ENCODE assay signal across 16 cellular contexts in the genomic region with DNA sequence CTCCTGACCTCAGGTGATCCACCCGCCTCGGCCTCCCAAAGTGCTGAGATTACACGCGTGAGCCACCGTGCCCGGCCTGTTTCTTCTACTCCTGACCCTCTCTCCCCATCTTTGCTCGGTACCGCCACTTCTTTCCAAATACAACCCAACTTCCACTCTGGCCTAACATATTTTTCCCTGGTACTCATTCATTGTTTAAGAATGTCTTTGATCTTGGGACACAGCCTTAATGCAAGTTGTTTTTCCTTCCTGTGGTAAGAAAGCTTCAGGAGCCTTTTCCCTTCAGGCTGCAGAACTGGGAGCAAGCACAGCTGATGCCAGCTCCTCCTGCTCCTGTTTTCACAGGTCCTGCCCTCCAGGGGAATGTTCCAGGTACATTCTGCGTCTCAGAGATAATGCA. TPM values are rescaled to one million over a fixed set of nuclear protein-coding genes. Genes with fewer than 3 reads are reported as not detected.
A peak's percentile ranks its signal among the peaks of the same experiment; 100 is the strongest.
DNase-seq lines count a peak whose midpoint lies in the region; ATAC-seq and TF ChIP-seq lines count a peak whose summit lies in the region.
"Had no signal": no experiment of that assay in that cellular context is flagged by ENCODE, and none has a peak within 500 bp of the region (broad histone marks: within the 10 kb centered on the region; RNA-seq: fewer than 3 reads in every experiment).

No MANE protein-coding gene starts in this region.

- TF ChIP-seq CTCF in CD14-positive monocyte (IDR thresholded peaks at IDR 0.05) (no peak), Panc1 (IDR thresholded peaks at IDR 0.05) (no peak), epithelial cell of esophagus (IDR thresholded peaks at IDR 0.05; ENCODE audit: insufficient read depth, low read depth, low read length, missing control alignments) (no peak), neural progenitor cell (IDR thresholded peaks at IDR 0.05) (no peak), brain microvascular endothelial cell (IDR thresholded peaks at IDR 0.05; ENCODE audit: low read depth, low read length, missing control alignments) (no peak)

- H3K4me2 ChIP-seq in neural progenitor cell = no peak overlapping the region

- H3K27ac ChIP-seq in Panc1 (ENCODE audit: low read length) (no peak overlapping the region), neural progenitor cell (no peak overlapping the region), brain microvascular endothelial cell (no peak overlapping the region)
- H3K27ac ChIP-seq: tibial nerve had no signal

- no peak overlapping the region for H3K9ac ChIP-seq in neural progenitor cell

- CTCF ChIA-PET in Panc1 (lab: Charles Lee) = no interaction called here

- H3K4me3 ChIP-seq in Panc1 (ENCODE audit: low read depth in 2 of 2, low read length in 2 of 2) (no peak overlapping the region), epithelial cell of esophagus (ENCODE audit: low read length) (no peak overlapping the region), neural progenitor cell (no peak overlapping the region), brain microvascular endothelial cell (ENCODE audit: low read depth, low read length) (no peak overlapping the region)
- H3K4me3 ChIP-seq: mucosa of descending colon, tibial nerve had no signal

- H3K36me3 Mint-ChIP-seq in CD14-positive monocyte = no peaks in the 10 kb centered on the region
- H3K36me3 Mint-ChIP-seq in neural progenitor cell = no peaks in the 10 kb centered on the region

- H3K27ac Mint-ChIP-seq in CD14-positive monocyte (no peak overlapping the region), neural progenitor cell (no peak overlapping the region)
- H3K27ac Mint-ChIP-seq: activated CD4-positive, alpha-beta memory T cell treated with anti-CD3 and anti-CD28 coated beads for 36 hours; dendritic cell treated with granulocyte-macrophage colony-stimulating factor and Interleukin-4, amounts not matched to agents 40 ng/mL and 50 ng/mL, for 4 days had no signal

- H4K20me1 ChIP-seq in neural progenitor cell (ENCODE audit: low read depth) = no peaks in the 10 kb centered on the region

- H3K9me3 Mint-ChIP-seq in CD14-positive monocyte = peaks cover 2 to 12% (median 7%) of the 10 kb centered on the region in 7 donors
- H3K9me3 Mint-ChIP-seq in neural progenitor cell = peaks cover 22% of the 10 kb centered on the region

- no peaks in the 10 kb centered on the region for H3F3A ChIP-seq in neural progenitor cell (ENCODE audit: low read depth)

- POLR2A ChIA-PET in Panc1 (lab: Charles Lee) = no interaction called here

- DNase-seq in CD14-positive monocyte (ENCODE audit: low spot score) (peak; percentile 7), Panc1 (ENCODE audit: low read depth, low spot score) (no peak), epithelial cell of esophagus (ENCODE audit: low read depth) (peak; percentile 82), neural progenitor cell (ENCODE audit: low spot score) (no peak), glomerular visceral epithelial cell (ENCODE audit: extremely low spot score) (no peak), UCSD-AML1 (lab: John Stamatoyannopoulos, UW; ENCODE audit: unreplicated experiment) (no peak), brain microvascular endothelial cell (no peak)
- DNase-seq: activated CD4-positive, alpha-beta memory T cell treated with anti-CD3 and anti-CD28 coated beads for 36 hours; activated naive CD4-positive, alpha-beta T cell; NCI-H1694; NK-92 treated with Interleukin-12 subunit alpha and Interleukin-12 subunit beta, amount 100 ng/mL, for 24 hours had no signal

- intact Hi-C loops in CD14-positive monocyte (cut with micrococcal nuclease) = no loop called here
- intact Hi-C loops in Panc1 (cut with micrococcal nuclease; ENCODE audit: unreplicated experiment) = no loop called here

- no TSS peak for BruUV-seq in Panc1 (replicated peaks; lab: Mats Ljungman, UMichigan)

- H3K4me1 ChIP-seq in Panc1 (ENCODE audit: control insufficient read depth, insufficient read depth, low read length) = no peaks in the 10 kb centered on the region
- H3K4me1 ChIP-seq in neural progenitor cell = no peaks in the 10 kb centered on the region

- H3K9me3 ChIP-seq in Panc1 (ENCODE audit: control insufficient read depth, insufficient read depth, low read depth, low read length) = peaks cover 6% of the 10 kb centered on the region; the same call in 1 of the 2 replicates
- peaks cover 12% of the 10 kb centered on the region for H3K9me3 ChIP-seq in neural progenitor cell (ENCODE audit: low read depth)
- H3K9me3 ChIP-seq: mucosa of descending colon had no signal

- H2AFZ ChIP-seq in neural progenitor cell (replicated peaks) = peak overlapping the region; percentile 20

- no peaks in the 10 kb centered on the region for H3K27me3 ChIP-seq in Panc1 (ENCODE audit: control insufficient read depth, insufficient read depth, low read length)
- H3K27me3 ChIP-seq in neural progenitor cell = no peaks in the 10 kb centered on the region
- H3K27me3 ChIP-seq in brain microvascular endothelial cell (replicated peaks) = no peaks in the 10 kb centered on the region
- H3K27me3 ChIP-seq: tibial nerve had no signal

- peaks cover 25% of the 10 kb centered on the region for H3K4me1 Mint-ChIP-seq in CD14-positive monocyte
- peaks cover 11% of the 10 kb centered on the region for H3K4me1 Mint-ChIP-seq in neural progenitor cell

- no peaks in the 10 kb centered on the region for H3K36me3 ChIP-seq in Panc1 (ENCODE audit: control insufficient read depth, insufficient read depth, low read length)
- peaks cover 5% of the 10 kb centered on the region for H3K36me3 ChIP-seq in neural progenitor cell
- H3K36me3 ChIP-seq in brain microvascular endothelial cell (replicated peaks) = no peaks in the 10 kb centered on the region
- H3K36me3 ChIP-seq: tibial nerve had no signal

- in situ Hi-C loops in Panc1 (cut with HindIII; ENCODE audit: low pct_unique_long_range_greater_than_20kb, low sequenced_read_pairs) = no loop called here
- in situ Hi-C loops in brain microvascular endothelial cell (cut with HindIII; ENCODE audit: low pct_ligation_motif_present, low sequenced_read_pairs) = no loop called here

- H3K27me3 Mint-ChIP-seq in CD14-positive monocyte (ENCODE audit: low read depth in 3 of 3) (peaks cover 0 to 3% (median 2%) of the 10 kb centered on the region in 3 donors), neural progenitor cell (ENCODE audit: insufficient read depth, low read depth) (peaks cover 2% of the 10 kb centered on the region)
- H3K27me3 Mint-ChIP-seq: activated CD4-positive, alpha-beta memory T cell treated with anti-CD3 and anti-CD28 coated beads for 36 hours had no signal

- ATAC-seq in Panc1 = peak; percentile 79
- no peak for ATAC-seq in GM21528 (IDR thresholded peaks at IDR 0.05; ENCODE audit: low FRiP score, unreplicated experiment)
- ATAC-seq: mucosa of descending colon had no signal

- H3K4me3 Mint-ChIP-seq in CD14-positive monocyte (no peak overlapping the region), neural progenitor cell (no peak overlapping the region)
- H3K4me3 Mint-ChIP-seq: activated CD4-positive, alpha-beta memory T cell treated with anti-CD3 and anti-CD28 coated beads for 36 hours; dendritic cell treated with granulocyte-macrophage colony-stimulating factor and Interleukin-4, amounts not matched to agents 40 ng/mL and 50 ng/mL, for 4 days had no signal

- no peaks in the 10 kb centered on the region for H3K79me2 ChIP-seq in neural progenitor cell (ENCODE audit: low read depth)

RNA-seq across cellular contexts. Expression of a gene that starts 13.7 kb away (rescaled TPM):
- not detected for polyA plus RNA-seq in CD14-positive monocyte
- total RNA-seq in Panc1 (2021; ENCODE audit: unreplicated experiment) (not detected), neural progenitor cell (ENCODE audit: low replicate concordance) (not detected in 2 replicates)
- not detected for polyA plus RNA-seq in Panc1 (2012; ENCODE audit: insufficient read length)
- total RNA-seq: activated CD4-positive, alpha-beta memory T cell treated with anti-CD3 and anti-CD28 coated beads for 36 hours; tibial nerve had no signal
- polyA plus RNA-seq: BJ had no signal

RNA-seq across cellular contexts. Expression of a gene that starts 39.1 kb away (rescaled TPM):
- not detected for polyA plus RNA-seq in CD14-positive monocyte
- total RNA-seq in Panc1 (2021; ENCODE audit: unreplicated experiment) = not detected
- polyA plus RNA-seq in Panc1 (2012; ENCODE audit: insufficient read length) = not detected
- total RNA-seq in neural progenitor cell (ENCODE audit: low replicate concordance) = not detected in 2 replicates
- total RNA-seq: activated CD4-positive, alpha-beta memory T cell treated with anti-CD3 and anti-CD28 coated beads for 36 hours; mucosa of descending colon; tibial nerve had no signal
- polyA plus RNA-seq: BJ had no signal

Comparison
In these comparisons a context has a peak if more than half of its experiments do, and no peak if none do; other contexts are left out.
1. DNase-seq: peak in CD14-positive monocyte (single experiment) and epithelial cell of esophagus (single experiment); none in Panc1 (single experiment), neural progenitor cell (single experiment), glomerular visceral epithelial cell (single experiment), UCSD-AML1 (single experiment) and brain microvascular endothelial cell (single experiment).